Comparison of ENCODE assay signal across 15 cellular contexts in genomic region chr10:13857465-13857864, GRCh38.
"Had no signal": no experiment of that assay in that cellular context is flagged by ENCODE, and none has a peak within 500 bp of the region (broad histone marks: within the 10 kb centered on the region; RNA-seq: fewer than 3 reads in every experiment).

No MANE protein-coding gene starts in this region.

- H2AFZ ChIP-seq: neural progenitor cell had no signal

- DNase-seq: activated CD4-positive, alpha-beta T cell treated with anti-CD3 and anti-CD28 coated beads, Interleukin-2, amount 50 U/mL, for 1 hour; activated CD8-positive, alpha-beta memory T cell treated with anti-CD3 and anti-CD28 coated beads for 24 hours; activated naive CD4-positive, alpha-beta T cell; activated naive CD8-positive, alpha-beta T cell treated with anti-CD3 and anti-CD28 coated beads, Interleukin-2, amount 10 ng/mL, durations not matched to agents 7 days and 5 days; brain microvascular endothelial cell; heart right ventricle; left cardiac atrium; ovary; stimulated activated CD4-positive, alpha-beta T cell treated with anti-CD3 and anti-CD28 coated beads, Interleukin-4, amount 100 ng/mL, for 1 hour; stimulated activated naive CD4-positive, alpha-beta T cell; upper lobe of left lung had no signal

- H3K9me3 ChIP-seq: gastroesophageal sphincter, heart right ventricle, ovary, upper lobe of left lung had no signal

- H3K27me3 ChIP-seq: brain microvascular endothelial cell, dorsolateral prefrontal cortex, gastroesophageal sphincter, heart right ventricle, neural progenitor cell, ovary, upper lobe of left lung had no signal

- H3K9ac ChIP-seq: neural progenitor cell had no signal

- H3K4me3 ChIP-seq: dorsolateral prefrontal cortex, gastroesophageal sphincter, heart right ventricle, lung, neural progenitor cell, ovary, upper lobe of left lung had no signal

- H3K4me2 ChIP-seq: neural progenitor cell had no signal

- H3K36me3 ChIP-seq: brain microvascular endothelial cell, gastroesophageal sphincter, neural progenitor cell, ovary, upper lobe of left lung had no signal

- H3K27ac ChIP-seq: brain microvascular endothelial cell, gastroesophageal sphincter, neural progenitor cell, ovary, upper lobe of left lung had no signal
